ENCODE assay signal across 21 cellular contexts in the genomic region with DNA sequence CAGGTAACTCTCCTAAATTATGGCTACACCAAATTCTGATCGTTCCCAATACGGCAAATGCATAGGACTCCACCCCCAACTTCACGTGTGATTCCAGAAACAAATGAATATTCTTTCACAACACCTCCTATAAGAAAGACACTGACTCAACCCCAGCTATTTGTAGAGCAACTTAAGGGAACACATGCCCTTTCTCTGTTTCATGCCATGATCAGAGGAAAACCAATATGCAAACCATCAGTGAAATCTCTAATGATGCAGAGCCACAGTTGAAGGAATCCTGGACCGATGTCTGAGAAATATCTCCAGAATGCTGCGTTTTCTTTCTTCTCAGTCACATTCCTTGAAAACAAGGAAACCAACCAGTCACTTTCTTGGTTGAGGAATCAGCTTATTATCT.
DNase-seq lines count a peak whose midpoint lies in the region; ATAC-seq and TF ChIP-seq lines count a peak whose summit lies in the region.
"Had no signal": no experiment of that assay in that cellular context is flagged by ENCODE, and none has a peak within 500 bp of the region (broad histone marks: within the 10 kb centered on the region; RNA-seq: fewer than 3 reads in every experiment).

No MANE protein-coding gene starts in this region.

- H3K27ac Mint-ChIP-seq in T-cell, result no peak overlapping the region

- H3K36me3 ChIP-seq in left ventricle myocardium inferior (no peaks in the 10 kb centered on the region), heart left ventricle (no peaks in the 10 kb centered on the region)
- H3K36me3 ChIP-seq: SJSA1 had no signal

- TF ChIP-seq CTCF in left ventricle myocardium inferior (IDR thresholded peaks at IDR 0.05; ENCODE audit: borderline replicate concordance) (no peak), heart left ventricle (IDR thresholded peaks at IDR 0.05) (no peak), cardiac fibroblast (IDR thresholded peaks at IDR 0.05; ENCODE audit: low read depth, low read length) (no peak), fibroblast of the aortic adventitia (IDR thresholded peaks at IDR 0.05; ENCODE audit: insufficient read depth, low read length) (no peak)

- no peak overlapping the region for H3K4me3 Mint-ChIP-seq in T-cell
- H3K4me3 Mint-ChIP-seq: CD14-positive monocyte had no signal

- H3K27me3 ChIP-seq in left ventricle myocardium inferior (ENCODE audit: low read depth) (no peaks in the 10 kb centered on the region), heart left ventricle (no peaks in the 10 kb centered on the region)
- H3K27me3 ChIP-seq: SJSA1 had no signal

- H3K9me3 ChIP-seq in left ventricle myocardium inferior (replicated peaks) (peaks cover 10% of the 10 kb centered on the region), heart left ventricle (peaks cover 0 to 9% (median 0%) of the 10 kb centered on the region in 12 donors)

- H3K4me3 ChIP-seq in left ventricle myocardium inferior (no peak overlapping the region), heart left ventricle (no peak overlapping the region), cardiac fibroblast (replicated peaks in 1 of 2; ENCODE audit: low read depth in 2 of 2, low read length in 2 of 2) (no peak overlapping the region), fibroblast of the aortic adventitia (ENCODE audit: low read depth, low read length) (no peak overlapping the region)
- H3K4me3 ChIP-seq: SJSA1 had no signal

- CTCF ChIA-PET in T-cell (lab: Charles Lee), result interaction anchor here in 1 of 2 donors (0.6 kb wide), 1 partner anchor 36 kb away, joined by 7 read pairs; no protein-coding TSS in a partner anchor

- peaks cover 0 to 5% (median 0%) of the 10 kb centered on the region in 3 donors for H3K9me3 Mint-ChIP-seq in T-cell

- no peak for TF ChIP-seq POLR2A in heart left ventricle (IDR thresholded peaks at IDR 0.05)

- POLR2A ChIA-PET in T-cell (lab: Charles Lee), result interaction anchor here in 1 of 2 donors (0.6 kb wide), 1 partner anchor 13 kb away, joined by 4 read pairs; no protein-coding TSS in a partner anchor

- H3K4me1 ChIP-seq in left ventricle myocardium inferior, result no peaks in the 10 kb centered on the region
- H3K4me1 ChIP-seq in heart left ventricle, result peaks cover 0 to 8% (median 0%) of the 10 kb centered on the region in 12 donors

- peak overlapping the region; percentile 28 for H3K27ac ChIP-seq in left ventricle myocardium inferior (replicated peaks)
- no peak overlapping the region for H3K27ac ChIP-seq in heart left ventricle
- H3K27ac ChIP-seq: RWPE1, SJSA1 had no signal

- intact Hi-C loops in left ventricle myocardium inferior (cut with micrococcal nuclease), result no loop called here
- intact Hi-C loops in heart left ventricle (cut with DNase I), result no loop called here

- H3K36me3 Mint-ChIP-seq in T-cell, result no peaks in the 10 kb centered on the region
- H3K36me3 Mint-ChIP-seq: CD14-positive monocyte had no signal

- WGBS in heart left ventricle, 4 donors, result 79 to 86% (median 82%) methylated on average over 5 of the region's 5 CpGs

- no peak for ATAC-seq in heart left ventricle
- no peak for ATAC-seq in T-cell (replicated peaks in 1 of 4)
- ATAC-seq in HG03565 (IDR thresholded peaks at IDR 0.05; ENCODE audit: unreplicated experiment), result no peak

- H3K4me1 Mint-ChIP-seq in T-cell, result no peaks in the 10 kb centered on the region

- no peak for DNase-seq in left ventricle myocardium inferior
- no peak for DNase-seq in heart left ventricle
- DNase-seq in cardiac fibroblast (ENCODE audit: low read depth in 2 of 2), result peak; percentile 53 to 62
- DNase-seq in fibroblast of the aortic adventitia (ENCODE audit: low read depth), result peak; percentile 89
- no peak for DNase-seq in SIG-M5 (lab: John Stamatoyannopoulos, UW)
- no peak for DNase-seq in T-cell
- DNase-seq in NCI-H2171 (lab: John Stamatoyannopoulos, UW), result no peak
- DNase-seq: COR-L47; GDM1; Kasumi-1; NCI-H1436 treated with DMSO at 0.1 percent for 48 hours; NCI-H2081; NCI-H226; NCI-H526 treated with DMSO at 0.1 percent for 48 hours; NK-92 treated with Interleukin-12 subunit alpha and Interleukin-12 subunit beta, amount 100 ng/mL, for 24 hours; OCI-M1; SW 1271 had no signal

- peaks cover 0 to 9% of the 10 kb centered on the region in 2 donors for H3K27me3 Mint-ChIP-seq in T-cell

Comparison
In these comparisons a context has a peak if more than half of its experiments do, and no peak if none do; other contexts are left out.
1. DNase-seq: peak in cardiac fibroblast (2 of 2) and fibroblast of the aortic adventitia (single experiment); none in left ventricle myocardium inferior (single experiment), heart left ventricle (0 of 5), SIG-M5 (single experiment), T-cell (0 of 34) and NCI-H2171 (single experiment).